ENCODE assay signal across 8 cellular contexts in the genomic region with DNA sequence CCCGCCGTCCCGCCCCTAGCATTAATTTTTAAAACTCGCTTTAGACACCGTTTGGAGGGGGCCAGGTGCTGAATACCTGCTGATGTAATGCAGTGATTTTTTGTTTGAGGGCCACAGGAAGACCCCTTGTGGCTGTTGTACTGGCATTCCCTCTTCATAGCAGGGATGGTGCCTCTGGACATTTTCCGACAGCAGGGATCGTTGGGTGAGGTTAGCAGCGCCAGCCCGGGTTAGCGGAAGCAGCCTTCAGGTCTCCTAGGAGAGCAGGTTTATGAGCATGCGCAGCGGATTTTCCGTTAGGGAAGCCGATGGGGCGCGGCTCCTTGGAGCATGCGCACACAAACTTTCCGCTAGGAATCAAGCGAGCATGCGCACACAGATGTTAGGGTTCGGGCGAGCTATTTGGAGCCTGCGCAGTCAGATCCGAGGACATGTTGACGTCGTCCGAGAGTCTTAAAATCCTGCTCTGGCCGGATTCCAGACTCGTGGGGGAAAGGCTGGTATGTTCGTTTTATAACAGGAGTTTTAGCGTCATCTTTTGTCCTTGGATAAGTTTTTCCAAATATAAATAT. TPM values are rescaled to one million over a fixed set of nuclear protein-coding genes. Genes with fewer than 3 reads are reported as not detected.
A peak's percentile ranks its signal among the peaks of the same experiment; 100 is the strongest.
DNase-seq lines count a peak whose midpoint lies in the region; ATAC-seq and TF ChIP-seq lines count a peak whose summit lies in the region.

No MANE protein-coding gene starts in this region.

- H3K27ac ChIP-seq in esophagus squamous epithelium (peak overlapping the region; percentile 66 to 87 (median 78)), muscle layer of colon (ENCODE audit: low read depth, low read length) (peak overlapping the region; percentile 70)

- TF ChIP-seq CTCF in esophagus squamous epithelium (IDR thresholded peaks at IDR 0.05): peak in 2 of 6 experiments; percentile 4 to 37

- WGBS in esophagus squamous epithelium, 2 donors: 4 to 8% methylated on average over 22 of the region's 31 CpGs

- intact Hi-C loops in esophagus squamous epithelium (cut with DNase I): no loop called here

- H3K4me1 ChIP-seq in esophagus squamous epithelium: peaks cover 6 to 22% (median 7%) of the 10 kb centered on the region in 3 donors
- peaks cover 7% of the 10 kb centered on the region for H3K4me1 ChIP-seq in muscle layer of colon (ENCODE audit: insufficient read depth, low read length)

- H3K27me3 ChIP-seq in esophagus squamous epithelium (no peaks in the 10 kb centered on the region), muscle layer of colon (ENCODE audit: control insufficient read depth in 1 of 2, insufficient read depth in 2 of 2, low read length in 2 of 2) (no peaks in the 10 kb centered on the region)

- TF ChIP-seq POLR2A in esophagus squamous epithelium (IDR thresholded peaks at IDR 0.05): peak in 3 of 4 donors; percentile 33 to 66 (median 54)

- H3K4me3 ChIP-seq in esophagus squamous epithelium: peak overlapping the region; percentile 28 to 65 (median 56)
- peak overlapping the region; percentile 65 for H3K4me3 ChIP-seq in muscle layer of colon (ENCODE audit: low read depth in 1 of 2, low read length in 2 of 2)

- DNase-seq in Ammon's horn (ENCODE audit: low spot score) (peak; percentile 95), GM19240 (ENCODE audit: insufficient read length, low spot score) (peak; percentile 80), OCI-M1 (lab: John Stamatoyannopoulos, UW) (peak; percentile 99), activated T-helper 1 cell treated with Interleukin-2 at 50 U/mL for 16 hours (ENCODE audit: low read depth) (peak; percentile 84), esophagus squamous epithelium (lab: John Stamatoyannopoulos, UW) (peak; percentile 68)
- peak; percentile 96 for DNase-seq in stimulated activated CD8-positive, alpha-beta memory T cell treated with anti-CD3 and anti-CD28 coated beads, Interleukin-4, amount 100 ng/mL, for 48 hours

- peak; percentile 94 for ATAC-seq in HG03460 (IDR thresholded peaks at IDR 0.05; ENCODE audit: unreplicated experiment)

- H3K9me3 ChIP-seq in esophagus squamous epithelium (no peaks in the 10 kb centered on the region), muscle layer of colon (ENCODE audit: low read length) (no peaks in the 10 kb centered on the region)

- H3K36me3 ChIP-seq in esophagus squamous epithelium (peaks cover 0 to 21% (median 0%) of the 10 kb centered on the region in 3 donors), muscle layer of colon (ENCODE audit: insufficient read depth, low read length) (peaks cover 11% of the 10 kb centered on the region)

- no peak overlapping the region for H3K9ac ChIP-seq in muscle layer of colon (ENCODE audit: low read length)

RNA-seq across cellular contexts. Expression of gene C2orf74, which starts 17.2 kb away (rescaled TPM):
- 10 to 100 TPM in 1 of 4 donors, 1 to 10 TPM in 3; 3.2 to 15.1 (median 8.7) TPM for total RNA-seq in esophagus squamous epithelium

Comparison
In these comparisons a context has a peak if more than half of its experiments do, and no peak if none do; other contexts are left out.
1. Peak in every context shown above with its lines: DNase-seq, ATAC-seq, H3K4me3 ChIP-seq and H3K27ac ChIP-seq.